30 cellular contexts compared by ENCODE assay signal in the genomic region with DNA sequence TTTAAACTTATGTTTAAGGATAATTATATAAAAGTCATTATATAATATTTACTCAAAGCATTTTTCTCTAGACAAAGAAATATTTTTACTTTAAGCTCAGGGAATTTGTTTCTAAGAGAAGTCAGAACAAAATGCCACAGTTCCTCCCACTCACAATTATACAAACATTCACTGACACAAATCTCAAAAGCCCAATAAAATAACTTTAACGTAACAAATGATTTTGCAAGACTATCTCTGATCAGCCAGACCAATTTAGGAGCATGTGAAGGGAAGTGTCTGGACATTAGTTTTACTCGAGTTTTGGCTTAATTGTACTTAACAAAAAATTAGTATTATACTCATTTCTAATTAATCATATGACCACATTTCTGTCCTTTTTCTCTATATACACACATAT.
"Had no signal": no experiment of that assay in that cellular context is flagged by ENCODE, and none has a peak within 500 bp of the region (broad histone marks: within the 10 kb centered on the region; RNA-seq: fewer than 3 reads in every experiment).

No MANE protein-coding gene starts in this region.

- ATAC-seq: activated CD4-positive, CD25-positive, alpha-beta regulatory T cell treated with anti-CD3 and anti-CD28 coated beads, Interleukin-2, amount 50 U/mL, for 24 hours; esophagus mucosa; gastrocnemius medialis; left colon; naive thymus-derived CD4-positive, alpha-beta T cell; psoas muscle; stimulated activated naive CD8-positive, alpha-beta T cell treated with anti-CD3 and anti-CD28 coated beads, Interleukin-15, Interleukin-2, amounts not matched to agents 100 U/mL and 50 U/mL, for 24 hours; T-helper 17 cell had no signal

- H3K4me1 ChIP-seq: gastrocnemius medialis, psoas muscle had no signal

- H3K4me3 Mint-ChIP-seq: activated naive CD4-positive, alpha-beta T cell treated with anti-CD3 and anti-CD28 coated beads for 36 hours; activated naive CD8-positive, alpha-beta T cell treated with anti-CD3 and anti-CD28 coated beads for 36 hours; activated T-helper 1 cell treated with anti-CD3 and anti-CD28 coated beads, Interleukin-12 subunit alpha, Interleukin-12 subunit beta, Interleukin-2, Interleukin-4 antibody, amounts not matched to agents 30 ng/mL and 10 ng/mL and 1 ng/mL, durations not matched to agents 14 hours and 24 hours and 36 hours; mesothelial cell of epicardium; naive thymus-derived CD4-positive, alpha-beta T cell; T-helper 17 cell had no signal

- H3K27me3 ChIP-seq: brain microvascular endothelial cell, gastrocnemius medialis, ovary had no signal

- FAIRE-seq: astrocyte, urothelium cell line had no signal

- H3K27me3 Mint-ChIP-seq: activated naive CD8-positive, alpha-beta T cell treated with anti-CD3 and anti-CD28 coated beads for 36 hours; naive thymus-derived CD4-positive, alpha-beta T cell; T-helper 17 cell had no signal

- H3K9me3 ChIP-seq: gastrocnemius medialis, ovary, psoas muscle, thoracic aorta had no signal

- H3K27ac ChIP-seq: brain microvascular endothelial cell, gastrocnemius medialis, ovary, psoas muscle, thoracic aorta, WERI-Rb-1 had no signal

- H3K4me3 ChIP-seq: gastrocnemius medialis, ovary, psoas muscle, thoracic aorta had no signal

- H3K36me3 ChIP-seq: ovary had no signal

- H3K9me3 Mint-ChIP-seq: activated naive CD4-positive, alpha-beta T cell treated with anti-CD3 and anti-CD28 coated beads for 36 hours; activated naive CD8-positive, alpha-beta T cell treated with anti-CD3 and anti-CD28 coated beads for 36 hours; activated T-helper 1 cell treated with anti-CD3 and anti-CD28 coated beads, Interleukin-12 subunit alpha, Interleukin-12 subunit beta, Interleukin-2, Interleukin-4 antibody, amounts not matched to agents 30 ng/mL and 10 ng/mL and 1 ng/mL, durations not matched to agents 14 hours and 24 hours and 36 hours; mesothelial cell of epicardium; naive thymus-derived CD4-positive, alpha-beta T cell had no signal

- H3K4me1 Mint-ChIP-seq: mesothelial cell of epicardium had no signal

- DNase-seq: activated CD4-positive, alpha-beta T cell treated with anti-CD3 and anti-CD28 coated beads for 48 hours; activated CD4-positive, alpha-beta T cell treated with anti-CD3 and anti-CD28 coated beads, Interleukin-2, amount 50 U/mL, for 48 hours; activated CD8-positive, alpha-beta memory T cell treated with anti-CD3 and anti-CD28 coated beads, Interleukin-2, amount 50 U/mL, for 4 hours; activated effector memory CD4-positive, alpha-beta T cell treated with anti-CD3 and anti-CD28 coated beads, Interleukin-2, amount 50 U/mL, for 16 hours; activated naive CD4-positive, alpha-beta T cell treated with anti-CD3 and anti-CD28 coated beads for 36 hours; activated naive CD8-positive, alpha-beta T cell treated with anti-CD3 and anti-CD28 coated beads for 36 hours; activated T-cell treated with anti-CD3 and anti-CD28 coated beads, Interleukin-2, amount 50 U/mL, for 1 hour; amniotic stem cell; brain microvascular endothelial cell; cortex of kidney; gastrocnemius medialis; glutamatergic neuron; islet precursor cell; left colon; naive thymus-derived CD4-positive, alpha-beta T cell; ovary; psoas muscle; stimulated activated CD4-positive, alpha-beta T cell treated with anti-CD3 and anti-CD28 coated beads, Interleukin-2, amount 100 ng/mL, for 48 hours; stimulated activated naive CD8-positive, alpha-beta T cell treated with anti-CD3 and anti-CD28 coated beads, Interleukin-15, Interleukin-2, amounts not matched to agents 100 U/mL and 50 U/mL, for 24 hours; T-helper 17 cell; T1000; trophoblast cell; WERI-Rb-1 had no signal

- H3K27ac Mint-ChIP-seq: activated naive CD4-positive, alpha-beta T cell treated with anti-CD3 and anti-CD28 coated beads for 36 hours; activated naive CD8-positive, alpha-beta T cell treated with anti-CD3 and anti-CD28 coated beads for 36 hours; activated T-helper 1 cell treated with anti-CD3 and anti-CD28 coated beads, Interleukin-12 subunit alpha, Interleukin-12 subunit beta, Interleukin-2, Interleukin-4 antibody, amounts not matched to agents 30 ng/mL and 10 ng/mL and 1 ng/mL, durations not matched to agents 14 hours and 24 hours and 36 hours; mesothelial cell of epicardium; naive thymus-derived CD4-positive, alpha-beta T cell; T-helper 17 cell had no signal
